In genomic region chr3:87495946-87496345, GRCh38 we compare ENCODE assay signal across 1 cellular context.
TF ChIP-seq lines count a peak whose summit lies in the region.

No MANE protein-coding gene starts in this region.

TF ChIP-seq in HEK293, 187 proteins besides CTCF, POLR2A, EP300 and RAD21 (continued from another document and continues in another):
- TF ChIP-seq, protein P1, sequence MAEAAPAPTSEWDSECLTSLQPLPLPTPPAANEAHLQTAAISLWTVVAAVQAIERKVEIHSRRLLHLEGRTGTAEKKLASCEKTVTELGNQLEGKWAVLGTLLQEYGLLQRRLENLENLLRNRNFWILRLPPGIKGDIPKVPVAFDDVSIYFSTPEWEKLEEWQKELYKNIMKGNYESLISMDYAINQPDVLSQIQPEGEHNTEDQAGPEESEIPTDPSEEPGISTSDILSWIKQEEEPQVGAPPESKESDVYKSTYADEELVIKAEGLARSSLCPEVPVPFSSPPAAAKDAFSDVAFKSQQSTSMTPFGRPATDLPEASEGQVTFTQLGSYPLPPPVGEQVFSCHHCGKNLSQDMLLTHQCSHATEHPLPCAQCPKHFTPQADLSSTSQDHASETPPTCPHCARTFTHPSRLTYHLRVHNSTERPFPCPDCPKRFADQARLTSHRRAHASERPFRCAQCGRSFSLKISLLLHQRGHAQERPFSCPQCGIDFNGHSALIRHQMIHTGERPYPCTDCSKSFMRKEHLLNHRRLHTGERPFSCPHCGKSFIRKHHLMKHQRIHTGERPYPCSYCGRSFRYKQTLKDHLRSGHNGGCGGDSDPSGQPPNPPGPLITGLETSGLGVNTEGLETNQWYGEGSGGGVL (tag by site-specific recombination; IDR thresholded peaks at IDR 0.05) = no peak
- TF ChIP-seq ZSCAN16 (tag by site-specific recombination; IDR thresholded peaks at IDR 0.05) = no peak
- TF ChIP-seq SETDB1 (IDR thresholded peaks at IDR 0.05; ENCODE audit: insufficient read length, low read length) = no peak
- no peak for TF ChIP-seq ZNF292 (tag by site-specific recombination; IDR thresholded peaks at IDR 0.05; ENCODE audit: borderline replicate concordance, low read depth)
- TF ChIP-seq ZBTB17 (tag by site-specific recombination; IDR thresholded peaks at IDR 0.05) = no peak
- TF ChIP-seq ZNF521 (tag by site-specific recombination; IDR thresholded peaks at IDR 0.05) = no peak
- TF ChIP-seq ZNF16 (tag by site-specific recombination; IDR thresholded peaks at IDR 0.05; ENCODE audit: low read depth) = no peak
- TF ChIP-seq ZBTB21 (tag by site-specific recombination; IDR thresholded peaks at IDR 0.05) = peak; percentile 89
- TF ChIP-seq ZNF223 (tag by site-specific recombination; IDR thresholded peaks at IDR 0.05) = no peak
- TF ChIP-seq ZNF48 (tag by site-specific recombination; IDR thresholded peaks at IDR 0.05) = no peak
- TF ChIP-seq RBAK (tag by site-specific recombination; IDR thresholded peaks at IDR 0.05) = no peak
- peak; percentile 61; the same call in 1 of the 2 replicates for TF ChIP-seq ZNF843 (tag by site-specific recombination; IDR thresholded peaks at IDR 0.05)
- no peak for TF ChIP-seq ZNF792 (tag by site-specific recombination; IDR thresholded peaks at IDR 0.05)
- no peak for TF ChIP-seq YY2 (tag by site-specific recombination; IDR thresholded peaks at IDR 0.05)
- TF ChIP-seq ZNF184 (tag by site-specific recombination; IDR thresholded peaks at IDR 0.05) = 0 out of 2 replicates have a peak, but pooled peaks have one; percentile 31
- TF ChIP-seq PBX3 (CRISPR knock-in tag; IDR thresholded peaks at IDR 0.05) = no peak
- TF ChIP-seq, protein P2, sequence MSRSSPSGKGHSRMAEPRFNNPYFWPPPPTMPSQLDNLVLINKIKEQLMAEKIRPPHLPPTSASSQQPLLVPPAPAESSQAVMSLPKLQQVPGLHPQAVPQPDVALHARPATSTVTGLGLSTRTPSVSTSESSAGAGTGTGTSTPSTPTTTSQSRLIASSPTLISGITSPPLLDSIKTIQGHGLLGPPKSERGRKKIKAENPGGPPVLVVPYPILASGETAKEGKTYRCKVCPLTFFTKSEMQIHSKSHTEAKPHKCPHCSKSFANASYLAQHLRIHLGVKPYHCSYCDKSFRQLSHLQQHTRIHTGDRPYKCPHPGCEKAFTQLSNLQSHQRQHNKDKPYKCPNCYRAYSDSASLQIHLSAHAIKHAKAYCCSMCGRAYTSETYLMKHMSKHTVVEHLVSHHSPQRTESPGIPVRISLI (tag by site-specific recombination; IDR thresholded peaks at IDR 0.05) = 0 out of 2 replicates have a peak, but pooled peaks have one; percentile 53
- no peak for TF ChIP-seq SCRT2 (tag by site-specific recombination; IDR thresholded peaks at IDR 0.05)
- no peak for TF ChIP-seq ZBTB1 (tag by site-specific recombination; IDR thresholded peaks at IDR 0.05)
- TF ChIP-seq ZNF350 (tag by site-specific recombination; IDR thresholded peaks at IDR 0.05) = no peak
- no peak for TF ChIP-seq ZNF133 (tag by site-specific recombination; IDR thresholded peaks at IDR 0.05)
- TF ChIP-seq ZNF664 (tag by site-specific recombination; IDR thresholded peaks at IDR 0.05) = no peak
- TF ChIP-seq ZBTB44 (tag by site-specific recombination; IDR thresholded peaks at IDR 0.05) = no peak
- peak; percentile 50; the same call in 1 of the 2 replicates for TF ChIP-seq ZNF2 (tag by site-specific recombination; IDR thresholded peaks at IDR 0.05)
- no peak for TF ChIP-seq ZNF132 (tag by site-specific recombination; IDR thresholded peaks at IDR 0.05; ENCODE audit: borderline replicate concordance)
- no peak for TF ChIP-seq ZFHX2 (tag by site-specific recombination; conservative IDR thresholded peaks at IDR 0.05)
- TF ChIP-seq GLIS1 (tag by site-specific recombination; IDR thresholded peaks at IDR 0.05) = no peak
- TF ChIP-seq REPIN1 (tag by site-specific recombination; IDR thresholded peaks at IDR 0.05; ENCODE audit: low read depth) = no peak
- no peak for TF ChIP-seq ZNF146 (tag by site-specific recombination; IDR thresholded peaks at IDR 0.05)
- TF ChIP-seq SCRT1 (tag by site-specific recombination; IDR thresholded peaks at IDR 0.05; ENCODE audit: borderline replicate concordance) = no peak
- peak; percentile 73 for TF ChIP-seq HIC1 (tag by site-specific recombination; IDR thresholded peaks at IDR 0.05)
- no peak for TF ChIP-seq ZBTB8A (tag by site-specific recombination; IDR thresholded peaks at IDR 0.05)
- TF ChIP-seq ZFP41 (tag by site-specific recombination; IDR thresholded peaks at IDR 0.05; ENCODE audit: borderline replicate concordance) = no peak
- 0 out of 2 replicates have a peak, but pooled peaks have one; percentile 40 for TF ChIP-seq TSHZ1 (tag by site-specific recombination; IDR thresholded peaks at IDR 0.05; ENCODE audit: borderline replicate concordance)
- no peak for TF ChIP-seq ZNF157 (tag by site-specific recombination; IDR thresholded peaks at IDR 0.05)
- no peak for TF ChIP-seq KLF9 (tag by site-specific recombination; IDR thresholded peaks at IDR 0.05; ENCODE audit: low read depth)
- TF ChIP-seq ZNF341 (tag by site-specific recombination; IDR thresholded peaks at IDR 0.05; ENCODE audit: low read depth) = no peak
- TF ChIP-seq KLF7 (tag by site-specific recombination; IDR thresholded peaks at IDR 0.05; ENCODE audit: borderline replicate concordance) = no peak
- no peak for TF ChIP-seq MZF1 (tag by site-specific recombination; IDR thresholded peaks at IDR 0.05; ENCODE audit: borderline replicate concordance)
- no peak for TF ChIP-seq KLF16 (tag by site-specific recombination; IDR thresholded peaks at IDR 0.05)
- TF ChIP-seq ZNF548 (tag by site-specific recombination; IDR thresholded peaks at IDR 0.05) = no peak
- no peak for TF ChIP-seq YY1 (tag by site-specific recombination; IDR thresholded peaks at IDR 0.05)
- no peak for TF ChIP-seq ZNF174 (tag by site-specific recombination; IDR thresholded peaks at IDR 0.05)
- TF ChIP-seq ZNF530 (tag by site-specific recombination; IDR thresholded peaks at IDR 0.05; ENCODE audit: low read depth) = no peak
- TF ChIP-seq ZNF513 (tag by site-specific recombination; IDR thresholded peaks at IDR 0.05) = no peak
- peak; percentile 78 for TF ChIP-seq ZNF366 (tag by site-specific recombination; conservative IDR thresholded peaks at IDR 0.05)
- peak; percentile 53; the same call in 1 of the 2 replicates for TF ChIP-seq ZEB2 (tag by site-specific recombination; IDR thresholded peaks at IDR 0.05)
- TF ChIP-seq ZNF529 (tag by site-specific recombination; IDR thresholded peaks at IDR 0.05; ENCODE audit: insufficient replicate concordance) = no peak
- TF ChIP-seq ZNF121 (tag by site-specific recombination; IDR thresholded peaks at IDR 0.05) = no peak
- TF ChIP-seq ZNF639 (tag by site-specific recombination; IDR thresholded peaks at IDR 0.05) = peak; percentile 82; the same call in 1 of the 2 replicates
- TF ChIP-seq ZNF433 (tag by site-specific recombination; IDR thresholded peaks at IDR 0.05; ENCODE audit: low read depth) = no peak
- no peak for TF ChIP-seq ZNF701 (tag by site-specific recombination; IDR thresholded peaks at IDR 0.05)
- no peak for TF ChIP-seq ZNF239 (tag by site-specific recombination; IDR thresholded peaks at IDR 0.05)
- no peak for TF ChIP-seq ZNF266 (tag by site-specific recombination; IDR thresholded peaks at IDR 0.05; ENCODE audit: low read depth)
- peak; percentile 89 for TF ChIP-seq PRDM6 (tag by site-specific recombination; IDR thresholded peaks at IDR 0.05)
- no peak for TF ChIP-seq ZNF600 (tag by site-specific recombination; IDR thresholded peaks at IDR 0.05)
- TF ChIP-seq ZFP37 (tag by site-specific recombination; IDR thresholded peaks at IDR 0.05) = no peak
- no peak for TF ChIP-seq EGR2 (tag by site-specific recombination; IDR thresholded peaks at IDR 0.05; ENCODE audit: low read depth)
